26 cellular contexts compared by ENCODE assay signal in genomic region chr16:16047761-16048160, GRCh38.
"Had no signal": no experiment of that assay in that cellular context is flagged by ENCODE, and none has a peak within 500 bp of the region (broad histone marks: within the 10 kb centered on the region; RNA-seq: fewer than 3 reads in every experiment).

No MANE protein-coding gene starts in this region.

- H3K4me3 ChIP-seq: ascending aorta, body of pancreas, K562, Peyer's patch had no signal

- H3K4me3 Mint-ChIP-seq: activated CD4-positive, alpha-beta T cell treated with anti-CD3 and anti-CD28 coated beads, Interleukin-2, amount 10 ng/mL, durations not matched to agents 24 days and 14 days; activated CD8-positive, alpha-beta memory T cell treated with anti-CD3 and anti-CD28 coated beads, Interleukin-2, amount 10 ng/mL, durations not matched to agents 7 days and 5 days; activated naive CD4-positive, alpha-beta T cell treated with anti-CD3 and anti-CD28 coated beads, Interleukin-2, amount 50 U/mL, for 24 hours; activated T-cell treated with anti-CD3 and anti-CD28 coated beads, Interleukin-2, amount 50 U/mL, for 24 hours; activated T-helper 1 cell treated with anti-CD3 and anti-CD28 coated beads, Interleukin-12 subunit alpha, Interleukin-12 subunit beta, Interleukin-2, Interleukin-4 antibody, amounts not matched to agents 30 ng/mL and 10 ng/mL and 1 ng/mL, durations not matched to agents 14 hours and 24 hours and 36 hours; T-helper 17 cell; WTC11 had no signal

- H3K27ac ChIP-seq: ascending aorta, body of pancreas, Peyer's patch had no signal

- H3K27me3 ChIP-seq: ascending aorta, body of pancreas, Peyer's patch had no signal

- DNase-seq: activated CD4-positive, alpha-beta T cell treated with anti-CD3 and anti-CD28 coated beads for 1 hour; activated CD4-positive, alpha-beta T cell treated with anti-CD3 and anti-CD28 coated beads, Interleukin-2, amount 10 ng/mL, durations not matched to agents 24 days and 14 days; activated CD4-positive, alpha-beta T cell treated with anti-CD3 and anti-CD28 coated beads, Interleukin-2, amount 50 U/mL, for 48 hours; activated CD8-positive, alpha-beta memory T cell treated with anti-CD3 and anti-CD28 coated beads, Interleukin-2, amount 10 ng/mL, durations not matched to agents 7 days and 5 days; activated effector memory CD4-positive, alpha-beta T cell treated with Interleukin-2 at 50 U/mL for 16 hours; activated naive CD4-positive, alpha-beta T cell; activated T-cell treated with anti-CD3 and anti-CD28 coated beads, Interleukin-2, amount 50 U/mL, for 24 hours; amniotic stem cell; body of pancreas; Karpas-422; MM.1S; NCI-H1105 treated with DMSO at 0.1 percent for 48 hours; NCI-H1436 treated with DMSO at 0.1 percent for 48 hours; NCI-H187; NCI-H2081 treated with DMSO at 0.1 percent for 48 hours; NCI-H446; NCI-H524; Peyer's patch; SIG-M5; T-helper 17 cell; T-helper 9 cell had no signal

- H3K9me3 Mint-ChIP-seq: activated CD4-positive, alpha-beta T cell treated with anti-CD3 and anti-CD28 coated beads, Interleukin-2, amount 10 ng/mL, durations not matched to agents 24 days and 14 days; activated naive CD4-positive, alpha-beta T cell treated with anti-CD3 and anti-CD28 coated beads, Interleukin-2, amount 50 U/mL, for 24 hours; activated T-cell treated with anti-CD3 and anti-CD28 coated beads, Interleukin-2, amount 50 U/mL, for 24 hours; activated T-helper 1 cell treated with anti-CD3 and anti-CD28 coated beads, Interleukin-12 subunit alpha, Interleukin-12 subunit beta, Interleukin-2, Interleukin-4 antibody, amounts not matched to agents 30 ng/mL and 10 ng/mL and 1 ng/mL, durations not matched to agents 14 hours and 24 hours and 36 hours; WTC11 had no signal

- H3K27ac Mint-ChIP-seq: activated CD4-positive, alpha-beta T cell treated with anti-CD3 and anti-CD28 coated beads, Interleukin-2, amount 10 ng/mL, durations not matched to agents 24 days and 14 days; activated naive CD4-positive, alpha-beta T cell treated with anti-CD3 and anti-CD28 coated beads, Interleukin-2, amount 50 U/mL, for 24 hours; activated T-cell treated with anti-CD3 and anti-CD28 coated beads, Interleukin-2, amount 50 U/mL, for 24 hours; activated T-helper 1 cell treated with anti-CD3 and anti-CD28 coated beads, Interleukin-12 subunit alpha, Interleukin-12 subunit beta, Interleukin-2, Interleukin-4 antibody, amounts not matched to agents 30 ng/mL and 10 ng/mL and 1 ng/mL, durations not matched to agents 14 hours and 24 hours and 36 hours; T-helper 17 cell; WTC11 had no signal

- H3K9me3 ChIP-seq: ascending aorta, body of pancreas, Peyer's patch had no signal

- ATAC-seq: activated CD8-positive, alpha-beta memory T cell treated with anti-CD3 and anti-CD28 coated beads, Interleukin-2, amount 10 ng/mL, durations not matched to agents 7 days and 5 days; body of pancreas; K562; T-helper 17 cell; WTC11 had no signal

- H3K4me1 Mint-ChIP-seq: activated naive CD4-positive, alpha-beta T cell treated with anti-CD3 and anti-CD28 coated beads, Interleukin-2, amount 50 U/mL, for 24 hours; WTC11 had no signal

- H3K4me1 ChIP-seq: body of pancreas, Peyer's patch had no signal

- H3K27me3 Mint-ChIP-seq: activated CD4-positive, alpha-beta T cell treated with anti-CD3 and anti-CD28 coated beads, Interleukin-2, amount 10 ng/mL, durations not matched to agents 24 days and 14 days; activated CD8-positive, alpha-beta memory T cell treated with anti-CD3 and anti-CD28 coated beads, Interleukin-2, amount 10 ng/mL, durations not matched to agents 7 days and 5 days; activated naive CD4-positive, alpha-beta T cell treated with anti-CD3 and anti-CD28 coated beads, Interleukin-2, amount 50 U/mL, for 24 hours; activated T-cell treated with anti-CD3 and anti-CD28 coated beads, Interleukin-2, amount 50 U/mL, for 24 hours; T-helper 17 cell had no signal
